ENCODE assay signal across 8 cellular contexts in the genomic region with DNA sequence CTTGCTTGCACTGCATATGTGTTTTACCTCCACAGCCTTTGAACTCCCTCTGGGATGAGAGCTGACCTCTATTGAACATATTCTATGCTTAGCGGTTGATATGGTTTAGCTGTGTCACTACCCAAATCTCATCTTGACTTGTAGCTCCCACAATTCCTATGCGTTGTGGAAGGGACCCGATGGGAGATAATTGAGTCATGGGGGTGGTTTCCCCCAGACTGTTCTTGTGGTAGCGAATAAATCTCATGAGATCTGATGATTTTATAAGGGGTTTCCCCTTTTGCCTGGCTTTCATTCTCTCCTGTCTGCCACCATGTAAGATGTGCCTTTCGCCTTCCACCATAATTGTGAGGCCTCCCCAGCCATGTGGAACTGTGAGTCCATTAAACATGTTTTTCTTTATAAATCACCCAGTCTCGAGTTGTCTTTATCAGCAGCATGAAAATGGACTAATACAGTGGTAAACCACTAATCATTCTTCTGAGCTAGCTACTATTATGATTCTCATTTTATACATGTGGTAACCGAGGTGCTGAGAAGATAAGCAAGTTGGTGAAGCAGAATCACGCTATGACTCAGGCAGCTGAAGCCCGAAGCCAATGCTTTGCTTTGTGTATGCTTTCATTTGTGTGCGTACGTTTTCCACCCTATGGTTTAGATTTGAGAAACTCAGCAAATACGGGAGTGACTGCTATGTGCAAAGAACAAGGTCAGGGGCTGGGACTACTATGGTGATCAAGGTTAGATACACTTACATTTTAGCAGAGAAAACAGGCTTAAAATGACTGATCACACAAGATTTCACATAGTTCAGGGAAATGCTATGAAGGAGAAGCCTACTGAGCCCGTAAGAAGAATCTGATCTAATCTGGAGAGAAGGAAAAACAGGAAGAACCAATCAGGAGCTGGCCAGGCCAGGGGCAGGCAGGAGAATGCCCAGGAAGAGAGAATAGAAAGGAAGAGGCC.
DNase-seq lines count a peak whose midpoint lies in the region; ATAC-seq, FAIRE-seq and TF ChIP-seq lines count a peak whose summit lies in the region.

No MANE protein-coding gene starts in this region.

- WGBS in hepatocyte (ENCODE audit: low lambda C conversion rate, missing lambda C conversion rate), result 75% methylated on average over 13 of the region's 13 CpGs

- no peaks in the 10 kb centered on the region for H4K20me1 ChIP-seq in hepatocyte (ENCODE audit: insufficient read depth, poor library complexity, severe bottlenecking)

- no peaks in the 10 kb centered on the region for H3K27me3 ChIP-seq in hepatocyte
- H3K27me3 ChIP-seq in thoracic aorta (replicated peaks; ENCODE audit: insufficient read depth), result no peaks in the 10 kb centered on the region

- peak overlapping the region; percentile 39 for H2AFZ ChIP-seq in hepatocyte

- peak overlapping the region; percentile 49 for H3K4me2 ChIP-seq in hepatocyte

- TF ChIP-seq CTCF in hepatocyte (IDR thresholded peaks at IDR 0.05; ENCODE audit: poor library complexity), result no peak
- no peak for TF ChIP-seq CTCF in thoracic aorta (IDR thresholded peaks at IDR 0.05)

- intact Hi-C loops in left colon (cut with DNase I, micrococcal nuclease), result no loop called here

- H3K9me2 ChIP-seq in hepatocyte (replicated peaks; ENCODE audit: insufficient read depth), result no peaks in the 10 kb centered on the region

- no peaks in the 10 kb centered on the region for H3K4me1 ChIP-seq in hepatocyte (ENCODE audit: insufficient read depth)
- peaks cover 9 to 22% of the 10 kb centered on the region in 2 donors for H3K4me1 ChIP-seq in thoracic aorta (ENCODE audit: control insufficient read depth in 1 of 2, low read depth in 2 of 2)

- H3K36me3 ChIP-seq in hepatocyte (replicated peaks; ENCODE audit: insufficient read depth, low read depth) (no peaks in the 10 kb centered on the region), thoracic aorta (peaks cover 21% of the 10 kb centered on the region)

- no peaks in the 10 kb centered on the region for H3K9me3 ChIP-seq in hepatocyte (ENCODE audit: low read depth)
- H3K9me3 ChIP-seq in thoracic aorta, result no peaks in the 10 kb centered on the region

- ATAC-seq in GM19023 (IDR thresholded peaks at IDR 0.05; ENCODE audit: unreplicated experiment) (peak; percentile 95), HG02973 (IDR thresholded peaks at IDR 0.05; ENCODE audit: unreplicated experiment) (peak; percentile 96), thoracic aorta (ENCODE audit: insufficient number of reproducible peaks, low FRiP score, low read depth) (no peak), left colon (no peak)

- FAIRE-seq in urothelium cell line (lab: Jason Lieb, UNC), result no peak

- DNase-seq in activated CD4-positive, alpha-beta T cell treated with anti-CD3 and anti-CD28 coated beads, Interleukin-2, amount 50 U/mL, for 24 hours (ENCODE audit: low read depth in 1 of 2, low spot score in 1 of 2), result peak; percentile 38 to 66
- peak; percentile 38 for DNase-seq in hepatocyte (ENCODE audit: low spot score)
- DNase-seq in thoracic aorta (ENCODE audit: low spot score), result no peak
- no peak for DNase-seq in urothelium cell line (ENCODE audit: low spot score)
- no peak for DNase-seq in left colon
- no peak for DNase-seq in GDM1 (lab: John Stamatoyannopoulos, UW)

- no peaks in the 10 kb centered on the region for H3K79me2 ChIP-seq in hepatocyte

- H3K27ac ChIP-seq in hepatocyte, result peak overlapping the region; percentile 74
- H3K27ac ChIP-seq in thoracic aorta, result peak overlapping the region; percentile 19 to 47

- H3K4me3 ChIP-seq in hepatocyte, result no peak overlapping the region
- H3K4me3 ChIP-seq in thoracic aorta, result no peak overlapping the region

Comparison
In these comparisons a context has a peak if more than half of its experiments do, and no peak if none do; other contexts are left out.
1. ATAC-seq: peak in GM19023 (single experiment) and HG02973 (single experiment); none in thoracic aorta (single experiment) and left colon (single experiment).
2. DNase-seq: peak in activated CD4-positive, alpha-beta T cell treated with anti-CD3 and anti-CD28 coated beads, Interleukin-2, amount 50 U/mL, for 24 hours (2 of 2) and hepatocyte (single experiment); none in thoracic aorta (single experiment), urothelium cell line (single experiment), left colon (0 of 2) and GDM1 (single experiment).